In the genomic region with DNA sequence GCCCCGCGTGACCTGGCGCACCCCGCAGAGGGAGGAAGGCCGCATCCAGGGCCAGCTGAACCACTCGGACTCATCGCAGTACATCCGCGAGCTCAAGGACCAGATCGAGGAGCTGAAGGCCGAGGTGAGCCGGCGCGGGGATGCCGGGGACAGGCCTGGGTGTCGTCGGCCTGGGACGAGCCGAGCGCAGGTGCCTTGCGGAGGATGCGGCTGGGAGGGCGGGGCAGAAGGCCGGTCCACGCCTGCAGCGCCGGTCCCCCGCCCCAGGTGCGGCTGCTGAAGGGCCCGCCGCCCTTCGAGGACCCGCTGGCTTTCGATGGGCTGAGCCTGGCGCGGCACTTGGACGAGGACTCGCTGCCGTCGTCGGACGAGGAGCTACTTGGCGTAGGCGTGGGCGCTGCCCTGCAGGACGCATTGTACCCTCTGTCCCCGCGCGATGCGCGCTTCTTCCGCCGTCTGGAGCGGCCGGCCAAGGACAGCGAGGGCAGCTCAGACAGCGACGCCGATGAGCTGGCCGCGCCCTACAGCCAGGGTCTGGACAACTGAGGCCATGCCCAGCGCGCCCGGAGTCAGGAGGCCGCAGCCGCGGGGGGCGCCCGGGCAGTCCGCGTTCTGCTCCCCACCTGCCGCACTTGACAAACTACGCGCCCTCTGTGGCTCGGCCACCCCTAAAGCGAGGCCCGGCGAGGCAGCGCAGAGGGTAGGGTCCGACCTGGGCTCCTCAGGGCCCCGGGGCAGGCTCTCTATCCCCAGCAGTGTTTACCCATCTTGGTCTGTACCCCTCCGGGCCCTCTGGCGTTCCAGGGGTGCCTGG, we compare ENCODE assay signal across 12 cellular contexts. TPM values are rescaled to one million over a fixed set of nuclear protein-coding genes. Genes with fewer than 3 reads are reported as not detected.
DNase-seq lines count a peak whose midpoint lies in the region; ATAC-seq and TF ChIP-seq lines count a peak whose summit lies in the region.
"Had no signal": no experiment of that assay in that cellular context is flagged by ENCODE, and none has a peak within 500 bp of the region (broad histone marks: within the 10 kb centered on the region; RNA-seq: fewer than 3 reads in every experiment).

No MANE protein-coding gene starts in this region.

- H2BK5ac ChIP-seq in IMR-90 (ENCODE audit: low read depth, low read length, poor library complexity, severe bottlenecking): no peak overlapping the region

- H3K18ac ChIP-seq in IMR-90 (ENCODE audit: low read depth, low read length): no peak overlapping the region

- H3K4me2 ChIP-seq in IMR-90 (ENCODE audit: low read depth, low read length): no peak overlapping the region

- no peak overlapping the region for H2BK20ac ChIP-seq in IMR-90 (ENCODE audit: low read depth, low read length)

- no peak overlapping the region for H3K27ac ChIP-seq in IMR-90 (ENCODE audit: insufficient read depth, low read length)
- H3K27ac ChIP-seq: thoracic aorta had no signal

- H2BK15ac ChIP-seq in IMR-90 (ENCODE audit: low read depth, low read length): no peak overlapping the region

- in situ Hi-C loops in IMR-90 (cut with MboI; ENCODE audit: low sequenced_read_pairs): no loop called here

- peak; percentile 21 for DNase-seq in BE2C
- no peak for DNase-seq in IMR-90
- DNase-seq in islet precursor cell: peak; percentile 67
- no peak for DNase-seq in NCI-H2227 treated with DMSO at 0.1 percent for 48 hours (lab: John Stamatoyannopoulos, UW)
- DNase-seq in erythroblast (lab: John Stamatoyannopoulos, UW): no peak
- DNase-seq: NCI-H82 had no signal

- no peak overlapping the region for H3K23ac ChIP-seq in IMR-90 (ENCODE audit: low read depth, low read length)

- H2AK9ac ChIP-seq in IMR-90 (replicated peaks; ENCODE audit: low read depth, low read length, poor library complexity): peak overlapping the region; percentile 42

- BruUV-seq in IMR-90 (replicated peaks; lab: Mats Ljungman, UMichigan): no TSS peak

- H3K27me3 ChIP-seq in BE2C: no peaks in the 10 kb centered on the region
- peaks cover 6% of the 10 kb centered on the region; the same call in 1 of the 2 replicates for H3K27me3 ChIP-seq in IMR-90 (ENCODE audit: control insufficient read depth, insufficient read depth, low read length)

- no peaks in the 10 kb centered on the region for H3K79me1 ChIP-seq in IMR-90 (ENCODE audit: low read depth in 1 of 2, low read length in 2 of 2)

- H3K56ac ChIP-seq in IMR-90 (ENCODE audit: extremely low read depth, insufficient read depth, low read length): no peak overlapping the region

- no peak overlapping the region for H2BK120ac ChIP-seq in IMR-90 (ENCODE audit: low read depth, low read length)

- H4K91ac ChIP-seq in IMR-90 (ENCODE audit: insufficient read depth, low read depth, low read length): no peak overlapping the region

- POLR2A ChIA-PET in IMR-90 (lab: Charles Lee; ENCODE audit: unreplicated experiment): no interaction called here

- H2AFZ ChIP-seq in IMR-90 (replicated peaks; ENCODE audit: low read length, poor library complexity): peak overlapping the region; percentile 70

- no peaks in the 10 kb centered on the region for H3K36me3 ChIP-seq in BE2C
- peaks cover under 1% of the 10 kb centered on the region; the same call in 1 of the 2 replicates for H3K36me3 ChIP-seq in IMR-90 (ENCODE audit: control insufficient read depth, insufficient read depth, low read length)

- H4K8ac ChIP-seq in IMR-90 (ENCODE audit: low read depth in 2 of 2, low read length in 2 of 2): no peak overlapping the region

- H2AK5ac ChIP-seq in IMR-90 (ENCODE audit: low read depth, low read length): no peak overlapping the region

- WGBS in IMR-90 (ENCODE audit: extremely low coverage in 2 of 2, insufficient read length in 1 of 2), 2 experiments: 63% methylated on average over 69 of the region's 83 CpGs; no CpG with 5 or more reads in 1 of the 2 experiments

- H3K4ac ChIP-seq in IMR-90 (ENCODE audit: low read depth, low read length): no peak overlapping the region

- TF ChIP-seq CTCF in BE2C (IDR thresholded peaks at IDR 0.05; ENCODE audit: low read depth, low read length): no peak
- no peak for TF ChIP-seq CTCF in IMR-90 (conservative IDR thresholded peaks at IDR 0.05; ENCODE audit: low read depth, low read length)

- intact Hi-C loops in IMR-90 (cut with micrococcal nuclease): no loop called here

- no peak for TF ChIP-seq POLR2A in IMR-90 (IDR thresholded peaks at IDR 0.05; ENCODE audit: low read depth, low read length)
- TF ChIP-seq POLR2A in erythroblast (IDR thresholded peaks at IDR 0.05; ENCODE audit: low read length): no peak

- dilution Hi-C loops in IMR-90 (cut with HindIII; ENCODE audit: low sequenced_read_pairs, unreplicated experiment): no loop called here

- no peaks in the 10 kb centered on the region for H3K9me1 ChIP-seq in IMR-90 (ENCODE audit: insufficient read depth, low read length)

- H3K4me3 ChIP-seq in BE2C (ENCODE audit: low read depth, low read length): no peak overlapping the region
- H3K4me3 ChIP-seq in IMR-90 (ENCODE audit: insufficient read depth, low read depth, low read length): no peak overlapping the region
- H3K4me3 ChIP-seq: thoracic aorta had no signal

- no peak overlapping the region for H3K14ac ChIP-seq in IMR-90 (replicated peaks; ENCODE audit: low read depth, low read length)

- H3K9me3 ChIP-seq in BE2C (no peaks in the 10 kb centered on the region), IMR-90 (ENCODE audit: control insufficient read depth, insufficient read depth, low read length) (no peaks in the 10 kb centered on the region)
- H3K9me3 ChIP-seq: thoracic aorta had no signal

- no peak for TF ChIP-seq RAD21 in IMR-90 (IDR thresholded peaks at IDR 0.05; ENCODE audit: low read length)

- ATAC-seq in IMR-90 (ENCODE audit: low read depth) (peak; percentile 6; the same call in 1 of the 2 replicates), GM21423 (IDR thresholded peaks at IDR 0.05; ENCODE audit: unreplicated experiment) (no peak)

- 0 out of 2 replicates have a peak, but pooled peaks cover 7% of the 10 kb centered on the region for H4K20me1 ChIP-seq in IMR-90 (ENCODE audit: insufficient read depth, low read length)

- H4K5ac ChIP-seq in IMR-90 (ENCODE audit: low read depth, low read length): no peak overlapping the region

- H3K4me1 ChIP-seq in BE2C (peaks cover 7% of the 10 kb centered on the region; the same call in 1 of the 2 replicates), IMR-90 (ENCODE audit: control insufficient read depth, insufficient read depth, low read length) (peaks cover 4% of the 10 kb centered on the region)

- CTCF ChIA-PET in IMR-90 (lab: Yijun Ruan, JAX): interaction anchor here (0.5 to 0.9 kb wide), 2 partner anchors 11 to 207 kb away, joined by 3 to 7 read pairs; no protein-coding TSS in a partner anchor

- H3K9ac ChIP-seq in IMR-90 (ENCODE audit: low read depth, low read length): no peak overlapping the region

TF ChIP-seq in IMR-90, 13 proteins besides CTCF, POLR2A, EP300 and RAD21:
- TF ChIP-seq ELK1 (IDR thresholded peaks at IDR 0.05; ENCODE audit: borderline replicate concordance, low read depth, low read length): no peak
- TF ChIP-seq RCOR1 (IDR thresholded peaks at IDR 0.05; ENCODE audit: insufficient replicate concordance, low read length): no peak

RNA-seq across cellular contexts. Expression of gene PRR36, which starts 10.8 kb away (rescaled TPM):
- 5.3 TPM for polyA plus RNA-seq in BE2C (2012; ENCODE audit: insufficient read depth, insufficient read length, low read depth)
- total RNA-seq in IMR-90 (2012; rRNA removed): not detected in 2 replicates
- polyA plus RNA-seq in IMR-90 (2012; rRNA removed): 0.02 and 0.06 TPM in 2 replicates
- 0.05 and 0.21 TPM in 2 replicates for polyA plus RNA-seq in IMR-90 (2012; cell fraction: cytosol; rRNA removed)
- 0.09 and 0.29 TPM in 2 replicates for polyA plus RNA-seq in IMR-90 (2012; cell fraction: nucleus; rRNA removed; ENCODE audit: low replicate concordance)
- total RNA-seq: SK-MEL-5, thoracic aorta had no signal

RNA-seq across cellular contexts. Expression of gene LRRC8E, which starts 24.9 kb away (rescaled TPM):
- 0.45 TPM for polyA plus RNA-seq in BE2C (2012; ENCODE audit: insufficient read depth, insufficient read length, low read depth)
- total RNA-seq in IMR-90 (2012; rRNA removed): 6.9 and 7.2 TPM in 2 replicates
- 6.4 and 6.9 TPM in 2 replicates for polyA plus RNA-seq in IMR-90 (2012; rRNA removed)
- 4.1 and 5.4 TPM in 2 replicates for polyA plus RNA-seq in IMR-90 (2012; cell fraction: cytosol; rRNA removed)
- polyA plus RNA-seq in IMR-90 (2012; cell fraction: nucleus; rRNA removed; ENCODE audit: low replicate concordance): 4.1 and 7.1 TPM in 2 replicates
- total RNA-seq: activated naive CD4-positive, alpha-beta T cell treated with anti-CD3 and anti-CD28 coated beads for 36 hours; CD4-positive, alpha-beta memory T cell; frontal cortex had no signal
- polyA plus RNA-seq: CD4-positive, alpha-beta memory T cell had no signal

RNA-seq across cellular contexts. Expression of gene EVI5L, which starts 33.3 kb away (rescaled TPM):
- polyA plus RNA-seq in BE2C (2012; ENCODE audit: insufficient read depth, insufficient read length, low read depth): 22.4 TPM
- total RNA-seq in IMR-90 (2012; rRNA removed): 12.7 and 15.0 TPM in 2 replicates
- 14.6 and 15.0 TPM in 2 replicates for polyA plus RNA-seq in IMR-90 (2012; rRNA removed)
- 13.6 and 18.5 TPM in 2 replicates for polyA plus RNA-seq in IMR-90 (2012; cell fraction: cytosol; rRNA removed)
- 21.0 and 37.0 TPM in 2 replicates for polyA plus RNA-seq in IMR-90 (2012; cell fraction: nucleus; rRNA removed; ENCODE audit: low replicate concordance)

RNA-seq across cellular contexts. Expression of gene MAP2K7, which starts 40.3 kb away (rescaled TPM):
- 86.4 TPM for polyA plus RNA-seq in BE2C (2012; ENCODE audit: insufficient read depth, insufficient read length, low read depth)
- 3.9 and 4.1 TPM in 2 replicates for total RNA-seq in IMR-90 (2012; rRNA removed)
- 15.6 TPM in 2 replicates for polyA plus RNA-seq in IMR-90 (2012; rRNA removed)
- polyA plus RNA-seq in IMR-90 (2012; cell fraction: cytosol; rRNA removed): 4.4 and 11.5 TPM in 2 replicates
- 49.0 and 68.0 TPM in 2 replicates for polyA plus RNA-seq in IMR-90 (2012; cell fraction: nucleus; rRNA removed; ENCODE audit: low replicate concordance)

RNA-seq across cellular contexts. Expression of gene TGFBR3L, which starts 51.3 kb away (rescaled TPM):
- polyA plus RNA-seq in BE2C (2012; ENCODE audit: insufficient read depth, insufficient read length, low read depth): 20.0 TPM
- total RNA-seq in IMR-90 (2012; rRNA removed): not detected in 2 replicates
- polyA plus RNA-seq in IMR-90 (2012; rRNA removed): 0.94 and 2.2 TPM in 2 replicates
- polyA plus RNA-seq in IMR-90 (2012; cell fraction: cytosol; rRNA removed): 3.5 and 4.4 TPM in 2 replicates
- 1.9 and 3.1 TPM in 2 replicates for polyA plus RNA-seq in IMR-90 (2012; cell fraction: nucleus; rRNA removed; ENCODE audit: low replicate concordance)
- total RNA-seq: frontal cortex, SK-MEL-5, thoracic aorta had no signal
- polyA plus RNA-seq: CD4-positive, alpha-beta memory T cell had no signal

Comparison
In these comparisons a context has a peak if more than half of its experiments do, and no peak if none do; other contexts are left out.
1. DNase-seq: peak in BE2C (single experiment) and islet precursor cell (single experiment); none in IMR-90 (single experiment), NCI-H2227 treated with DMSO at 0.1 percent for 48 hours (single experiment) and erythroblast (0 of 2).